Comparison of ENCODE assay signal across 23 cellular contexts in the genomic region with DNA sequence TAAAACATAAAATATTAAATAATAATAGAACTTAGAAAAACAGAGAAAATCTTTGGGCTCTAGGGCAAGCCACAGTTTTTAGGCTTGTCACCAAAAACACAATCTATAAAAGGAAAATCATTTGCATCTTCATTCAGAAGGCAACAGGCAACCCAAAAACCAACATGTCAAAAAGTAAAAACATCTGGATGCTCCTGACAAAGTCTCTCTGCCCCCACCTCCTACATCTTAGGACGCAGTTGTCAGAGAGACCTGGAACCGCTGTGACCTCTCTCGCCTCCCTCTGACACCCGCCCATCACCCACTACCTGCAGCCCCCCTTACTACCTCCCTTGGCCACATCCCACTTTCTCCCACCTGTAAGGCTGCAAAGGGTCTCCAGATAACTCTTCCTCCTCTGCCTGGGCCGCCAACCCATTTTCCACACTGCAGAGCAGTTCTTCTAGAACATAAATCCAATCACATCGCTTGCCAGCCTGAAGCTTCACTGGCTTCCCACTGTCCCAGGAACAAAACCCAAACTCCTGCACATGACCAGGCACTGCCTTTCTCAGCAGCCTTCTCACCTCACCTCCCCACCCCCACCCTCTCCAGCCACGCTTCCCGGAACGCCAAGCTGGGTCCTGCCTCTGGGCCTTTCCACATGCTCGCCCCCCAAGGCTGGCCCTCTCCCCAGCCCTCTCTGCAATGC. TPM values are rescaled to one million over a fixed set of nuclear protein-coding genes. Genes with fewer than 3 reads are reported as not detected.
DNase-seq lines count a peak whose midpoint lies in the region; ATAC-seq, FAIRE-seq and TF ChIP-seq lines count a peak whose summit lies in the region.
"Had no signal": no experiment of that assay in that cellular context is flagged by ENCODE, and none has a peak within 500 bp of the region (broad histone marks: within the 10 kb centered on the region; RNA-seq: fewer than 3 reads in every experiment).

No MANE protein-coding gene starts in this region.

- no peaks in the 10 kb centered on the region for H4K20me1 ChIP-seq in OCI-LY7 (ENCODE audit: insufficient read depth, low read length)

- intact Hi-C loops in OCI-LY7 (cut with micrococcal nuclease; ENCODE audit: unreplicated experiment): loop anchor here (5.0 to 10.0 kb wide), 3 partner anchors 368 to 670 kb away; no protein-coding TSS in a partner anchor
- intact Hi-C loops in pancreas (cut with DNase I): no loop called here

- H3K9me2 ChIP-seq in OCI-LY7 (ENCODE audit: insufficient read depth, low read length): no peaks in the 10 kb centered on the region

- peaks cover 8% of the 10 kb centered on the region for H3K36me3 ChIP-seq in OCI-LY7 (ENCODE audit: insufficient read depth, low read length)
- H3K36me3 ChIP-seq in mucosa of rectum (ENCODE audit: control insufficient read depth in 2 of 2, insufficient read depth in 2 of 2, low read length in 2 of 2): peaks cover 0 to 5% of the 10 kb centered on the region in 2 donors
- H3K36me3 ChIP-seq in pancreas: no peaks in the 10 kb centered on the region
- H3K36me3 ChIP-seq: thyroid gland had no signal

- peak; percentile 47 for DNase-seq in GM12864 (ENCODE audit: low read depth)
- peak; percentile 69 for DNase-seq in OCI-LY7 (ENCODE audit: low spot score)
- no peak for DNase-seq in SK-N-DZ (ENCODE audit: low spot score)
- no peak for DNase-seq in pancreas
- DNase-seq: activated CD4-positive, alpha-beta T cell treated with anti-CD3 and anti-CD28 coated beads for 48 hours; CD8-positive, alpha-beta memory T cell; effector memory CD8-positive, alpha-beta T cell; esophagus squamous epithelium; gastrocnemius medialis; hypothalamus; Kasumi-1; mucosa of descending colon; NCI-H1048; NCI-H187; SIG-M5; stimulated activated naive CD4-positive, alpha-beta T cell; T-helper 1 cell; thyroid gland had no signal

- peak overlapping the region; percentile 96 for H3K27ac ChIP-seq in OCI-LY7 (ENCODE audit: low read depth, low read length, poor library complexity, severe bottlenecking)
- peak overlapping the region; percentile 13 to 72 for H3K27ac ChIP-seq in mucosa of rectum (ENCODE audit: low read depth in 2 of 2, low read length in 2 of 2)
- H3K27ac ChIP-seq in pancreas: no peak overlapping the region
- H3K27ac ChIP-seq: esophagus squamous epithelium, gastrocnemius medialis, skin epidermis, thyroid gland had no signal

- H3K27me3 ChIP-seq in mucosa of rectum (ENCODE audit: control insufficient read depth in 2 of 2, insufficient read depth in 2 of 2, low read length in 2 of 2) (no peaks in the 10 kb centered on the region), pancreas (no peaks in the 10 kb centered on the region)
- H3K27me3 ChIP-seq: esophagus squamous epithelium, gastrocnemius medialis, thyroid gland had no signal

- POLR2A ChIA-PET in OCI-LY7 (lab: Charles Lee): interaction anchor here (0.6 to 3.3 kb wide), 5 partner anchors 9 to 34 kb away, joined by 4 to 17 read pairs (median 6); partner anchors contain the start of gene PRDM15

- H3K4me3 ChIP-seq in GM12864 (ENCODE audit: low read depth, low read length): peak overlapping the region; percentile 46
- peak overlapping the region; percentile 38 for H3K4me3 ChIP-seq in OCI-LY7 (ENCODE audit: low read depth, low read length, poor library complexity, severe bottlenecking)
- no peak overlapping the region for H3K4me3 ChIP-seq in mucosa of rectum (ENCODE audit: low read length in 2 of 2)
- H3K4me3 ChIP-seq in pancreas: no peak overlapping the region
- H3K4me3 ChIP-seq: esophagus squamous epithelium, gastrocnemius medialis, mucosa of descending colon, skin epidermis, thyroid gland had no signal

- no peak for FAIRE-seq in pancreas (lab: Jason Lieb, UNC)
- FAIRE-seq: islet of Langerhans had no signal

- no peak overlapping the region; the same call in 1 of the 2 replicates for H2AFZ ChIP-seq in OCI-LY7 (ENCODE audit: low read length)

- peak; percentile 19 for TF ChIP-seq POLR2A in GM18526 (IDR thresholded peaks at IDR 0.05; ENCODE audit: extremely low read depth, insufficient read length)

- no TSS peak for BruUV-seq in OCI-LY7 (replicated peaks; lab: Mats Ljungman, UMichigan)

- no peak for ATAC-seq in pancreas
- no peak for ATAC-seq in GM18873 (IDR thresholded peaks at IDR 0.05; ENCODE audit: low FRiP score, unreplicated experiment)
- ATAC-seq: effector memory CD8-positive, alpha-beta T cell; gastrocnemius medialis had no signal

- no peak overlapping the region for H3K9ac ChIP-seq in mucosa of rectum (ENCODE audit: low read depth in 1 of 2, low read length in 2 of 2)

- peak overlapping the region; percentile 79 for H3K4me2 ChIP-seq in OCI-LY7 (ENCODE audit: low read length)

- H3K4me1 ChIP-seq in OCI-LY7 (ENCODE audit: insufficient read depth, low read length, poor library complexity, severe bottlenecking): peaks cover 89% of the 10 kb centered on the region
- no peaks in the 10 kb centered on the region for H3K4me1 ChIP-seq in mucosa of rectum (ENCODE audit: control insufficient read depth in 2 of 2, insufficient read depth in 2 of 2, low read length in 2 of 2)
- H3K4me1 ChIP-seq in pancreas: peaks cover 0 to 6% (median 0%) of the 10 kb centered on the region in 3 donors
- H3K4me1 ChIP-seq: gastrocnemius medialis had no signal

- TF ChIP-seq CTCF in GM12864 (IDR thresholded peaks at IDR 0.05; ENCODE audit: low read depth, low read length, missing control alignments): no peak
- TF ChIP-seq CTCF in OCI-LY7 (conservative IDR thresholded peaks at IDR 0.05; ENCODE audit: low read length): no peak
- no peak for TF ChIP-seq CTCF in pancreas (IDR thresholded peaks at IDR 0.05)

- 97 to 100% methylated on average over 10 of the region's 10 CpGs for WGBS in pancreas, 2 donors

- CTCF ChIA-PET in OCI-LY7 (lab: Charles Lee; ENCODE audit: unreplicated experiment): interaction anchor here (0.7 kb wide), 1 partner anchor 11 kb away, joined by 5 read pairs; no protein-coding TSS in a partner anchor

- H3K9me3 ChIP-seq in OCI-LY7 (ENCODE audit: low read length): no peaks in the 10 kb centered on the region
- no peaks in the 10 kb centered on the region for H3K9me3 ChIP-seq in mucosa of rectum (ENCODE audit: control insufficient read depth in 2 of 2, low read length in 2 of 2)
- H3K9me3 ChIP-seq in pancreas: no peaks in the 10 kb centered on the region
- H3K9me3 ChIP-seq: esophagus squamous epithelium, gastrocnemius medialis, mucosa of descending colon, thyroid gland had no signal

- peaks cover 35% of the 10 kb centered on the region; the same call in 1 of the 2 replicates for H3K79me2 ChIP-seq in OCI-LY7 (ENCODE audit: insufficient read depth, low read depth, low read length)

RNA-seq across cellular contexts. Expression of gene PRDM15, which starts 14.7 kb away (rescaled TPM):
- 19.7 and 30.5 TPM in 2 replicates for total RNA-seq in OCI-LY7 (2014; rRNA removed; shearing (Covaris generic))
- total RNA-seq in OCI-LY7 (2022): 30.2 and 31.7 TPM in 2 replicates
- 2.5 and 3.0 TPM in 2 replicates for polyA plus RNA-seq in SK-N-DZ (2014; cell fraction: cytosol; rRNA removed)
- 6.3 and 9.7 TPM in 2 replicates for polyA plus RNA-seq in SK-N-DZ (2014; cell fraction: nucleus; rRNA removed)
- 1 to 10 TPM; 1.6 to 3.9 (median 2.9) TPM for total RNA-seq in pancreas
- 1 to 10 TPM; 3.7 to 3.9 TPM for polyA plus RNA-seq in pancreas

Comparison
In these comparisons a context has a peak if more than half of its experiments do, and no peak if none do; other contexts are left out.
1. DNase-seq: peak in GM12864 (single experiment) and OCI-LY7 (single experiment); none in SK-N-DZ (single experiment) and pancreas (0 of 6).
2. H3K4me3 ChIP-seq: peak in GM12864 (single experiment) and OCI-LY7 (single experiment); none in mucosa of rectum (0 of 2) and pancreas (0 of 4).
3. H3K27ac ChIP-seq: peak in OCI-LY7 (single experiment) and mucosa of rectum (2 of 2); none in pancreas (0 of 4).
4. RNA of gene PRDM15, which starts 14.7 kb away (total RNA-seq): 19.7 to 31.7 TPM in OCI-LY7; 1.6 to 3.9 TPM in pancreas; every median in the first group is over 4 times any median in the second.